ENCODE assay signal across 9 cellular contexts in the genomic region with DNA sequence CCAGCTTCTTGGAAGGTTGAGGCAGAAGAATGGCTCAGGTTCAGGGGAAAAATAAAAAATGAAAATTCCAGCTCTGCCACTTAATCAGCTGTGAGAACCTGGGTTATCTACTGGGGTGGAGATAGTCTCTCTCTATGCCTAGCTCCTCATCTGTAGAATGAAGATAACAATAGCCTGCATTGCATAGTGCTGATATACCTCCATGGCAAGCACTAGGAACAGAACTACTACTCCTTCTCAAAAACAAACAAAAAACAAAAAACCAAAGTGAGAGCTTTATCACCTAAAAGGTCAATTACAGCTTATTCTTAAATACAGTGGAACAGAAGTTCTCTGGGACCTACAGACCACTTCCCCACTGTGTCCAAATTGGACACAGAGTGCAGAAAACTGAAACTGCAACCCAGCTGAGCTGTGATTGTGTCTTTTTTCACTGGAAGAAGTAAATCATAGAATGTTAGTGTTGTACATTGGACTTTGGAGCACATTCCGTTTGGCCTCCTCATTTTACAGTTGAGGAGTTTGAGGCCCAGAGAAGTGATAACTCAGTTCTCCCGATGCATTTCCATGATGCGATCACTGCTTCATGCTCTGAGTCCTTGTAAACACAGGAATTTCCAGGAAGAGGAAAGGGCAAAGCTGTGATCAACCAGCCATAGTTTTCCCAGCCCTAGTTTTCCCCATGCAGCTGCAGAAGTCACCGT. TPM values are rescaled to one million over a fixed set of nuclear protein-coding genes. Genes with fewer than 3 reads are reported as not detected.
DNase-seq lines count a peak whose midpoint lies in the region; ATAC-seq, FAIRE-seq and TF ChIP-seq lines count a peak whose summit lies in the region.
"Had no signal": no experiment of that assay in that cellular context is flagged by ENCODE, and none has a peak within 500 bp of the region (broad histone marks: within the 10 kb centered on the region; RNA-seq: fewer than 3 reads in every experiment).

No MANE protein-coding gene starts in this region.

- no peak overlapping the region for H3K4me3 ChIP-seq in K562
- H3K4me3 ChIP-seq: lung had no signal

- ATAC-seq in GM18858 (IDR thresholded peaks at IDR 0.05; ENCODE audit: unreplicated experiment) (peak; percentile 14), HG03045 (IDR thresholded peaks at IDR 0.05; ENCODE audit: unreplicated experiment) (peak; percentile 27), K562 (peak; percentile 90)

- H3K9me3 ChIP-seq in K562 (replicated peaks; ENCODE audit: control insufficient read depth, insufficient read depth, low read depth, low read length), result no peaks in the 10 kb centered on the region

- peak; percentile 51 to 76 (median 68) for DNase-seq in K562 (ENCODE audit: extremely low read depth in 1 of 4, low spot score in 3 of 4)
- DNase-seq in SHP77 (lab: John Stamatoyannopoulos, UW), result no peak
- DNase-seq in substantia nigra (lab: John Stamatoyannopoulos, UW), result no peak
- no peak for DNase-seq in HPDE6-E6E7 (ENCODE audit: extremely low spot score)
- no peak for DNase-seq in DMS53 treated with DMSO at 0.1 percent for 48 hours (lab: John Stamatoyannopoulos, UW; ENCODE audit: unreplicated experiment)

- intact Hi-C loops in K562 (cut with micrococcal nuclease), result loop anchor here (1.0 to 10.0 kb wide), 8 partner anchors 25 to 775 kb away; no protein-coding TSS in a partner anchor

- peaks cover 16% of the 10 kb centered on the region; the same call in 2 of the 3 replicates for H3K36me3 ChIP-seq in K562 (ENCODE audit: control insufficient read depth, insufficient read depth, low read length)

- H3K9me3 Mint-ChIP-seq in nephron, result peaks cover 18% of the 10 kb centered on the region

- no TSS peak for BruUV-seq in K562 (replicated peaks; lab: Mats Ljungman, UMichigan)

- CTCF ChIA-PET in K562 (lab: Yijun Ruan, JAX; ENCODE audit: low intra/inter-chr PET ratio), result interaction anchor here (0.9 to 3.0 kb wide), 5 partner anchors 550 to 775 kb away, joined by 3 to 19 read pairs (median 6); no protein-coding TSS in a partner anchor

- peak overlapping the region; percentile 5 to 17 (median 11) for H3K4me3 Mint-ChIP-seq in nephron

- no peak for TF ChIP-seq POLR2A in K562 (conservative IDR thresholded peaks at IDR 0.05)

- H2AFZ ChIP-seq in K562 (ENCODE audit: low read depth, low read length), result peak overlapping the region; percentile 63; the same call in 1 of the 2 replicates

- H3K27ac ChIP-seq in K562 (ENCODE audit: extremely low read depth, low read depth, low read length) (no peak overlapping the region), substantia nigra (ENCODE audit: low read depth, low read length, poor library complexity, severe bottlenecking) (no peak overlapping the region)

- POLR2A ChIA-PET in K562 (lab: Yijun Ruan, JAX), result interaction anchor here (0.6 to 2.3 kb wide), 10 partner anchors 7 to 728 kb away, joined by 3 to 19 read pairs (median 4); a partner anchor contains a TSS

- H3K36me3 Mint-ChIP-seq in nephron (ENCODE audit: low read depth), result no peaks in the 10 kb centered on the region

- WGBS in K562 (ENCODE audit: insufficient coverage, low coverage, missing lambda C conversion rate), result 15% methylated on average over 4 of the region's 4 CpGs

- peaks cover 30% of the 10 kb centered on the region for H3K4me1 Mint-ChIP-seq in nephron

- H3K79me2 ChIP-seq in K562 (ENCODE audit: control insufficient read depth, insufficient read depth, low read length), result no peaks in the 10 kb centered on the region

- TF ChIP-seq RAD21 in K562 (CRISPR knock-in tag; conservative IDR thresholded peaks at IDR 0.05 in 1 of 2, IDR thresholded peaks at IDR 0.05 in 1 of 2), result no peak

- H3K9me1 ChIP-seq in K562 (ENCODE audit: control insufficient read depth, insufficient read depth, low read length), result no peaks in the 10 kb centered on the region

- H3K27ac Mint-ChIP-seq in nephron, result peak overlapping the region; percentile 95 to 98 (median 98)

- H4K20me1 ChIP-seq in K562 (replicated peaks; ENCODE audit: control insufficient read depth, insufficient read depth, low read length), result no peaks in the 10 kb centered on the region

- in situ Hi-C loops in K562 (cut with MboI), result loop anchor here (10.0 kb wide), 2 partner anchors 692 to 772 kb away; no protein-coding TSS in a partner anchor

- peak; percentile 70 for FAIRE-seq in K562 (lab: Jason Lieb, UNC)

- H3K27me3 ChIP-seq in K562 (ENCODE audit: control insufficient read depth in 2 of 2, insufficient read depth in 2 of 2, low read length in 2 of 2), result no peaks in the 10 kb centered on the region

- H3K9ac ChIP-seq in K562 (ENCODE audit: insufficient read depth in 1 of 2, low read depth in 2 of 2, low read length in 2 of 2), result peak overlapping the region in 1 of 2 experiments; percentile 20; a peak in 1 of 4 replicates

- H3K4me2 ChIP-seq in K562 (ENCODE audit: insufficient read depth, low read length), result peak overlapping the region; percentile 64

- no peak for TF ChIP-seq CTCF in K562 (IDR thresholded peaks at IDR 0.05 in 2 of 3, conservative IDR thresholded peaks at IDR 0.05 in 1 of 3; ENCODE audit: insufficient read depth in 2 of 3, low read depth in 1 of 3, low read length in 3 of 3)
- TF ChIP-seq CTCF in nephron (IDR thresholded peaks at IDR 0.05; ENCODE audit: unreplicated experiment in 3 of 3), result no peak

- H3K4me1 ChIP-seq in K562 (replicated peaks in 1 of 2; ENCODE audit: control insufficient read depth in 2 of 2, insufficient read depth in 2 of 2, low read length in 2 of 2), result peaks cover 5 to 20% of the 10 kb centered on the region in 2 experiments; a peak in 4 of 5 replicates

- peak; percentile 94 for TF ChIP-seq EP300 in K562 (IDR thresholded peaks at IDR 0.05; ENCODE audit: low read length)

- no peaks in the 10 kb centered on the region for H3K27me3 Mint-ChIP-seq in nephron (ENCODE audit: low read depth)

TF ChIP-seq in K562, 482 proteins besides CTCF, POLR2A, EP300 and RAD21 (continues in another document):
- TF ChIP-seq HMGN3 (IDR thresholded peaks at IDR 0.05; ENCODE audit: borderline replicate concordance, extremely low read depth, insufficient read length, low read depth, low read length), result no peak
- TF ChIP-seq ZBTB1 (CRISPR knock-in tag; IDR thresholded peaks at IDR 0.05; ENCODE audit: borderline replicate concordance, low read depth), result no peak
- no peak for TF ChIP-seq HNRNPK (IDR thresholded peaks at IDR 0.05; ENCODE audit: low read depth, low read length, poor library complexity, severe bottlenecking)
- peak; percentile 93 for TF ChIP-seq SMARCE1 (IDR thresholded peaks at IDR 0.05)
- TF ChIP-seq, protein P1, sequence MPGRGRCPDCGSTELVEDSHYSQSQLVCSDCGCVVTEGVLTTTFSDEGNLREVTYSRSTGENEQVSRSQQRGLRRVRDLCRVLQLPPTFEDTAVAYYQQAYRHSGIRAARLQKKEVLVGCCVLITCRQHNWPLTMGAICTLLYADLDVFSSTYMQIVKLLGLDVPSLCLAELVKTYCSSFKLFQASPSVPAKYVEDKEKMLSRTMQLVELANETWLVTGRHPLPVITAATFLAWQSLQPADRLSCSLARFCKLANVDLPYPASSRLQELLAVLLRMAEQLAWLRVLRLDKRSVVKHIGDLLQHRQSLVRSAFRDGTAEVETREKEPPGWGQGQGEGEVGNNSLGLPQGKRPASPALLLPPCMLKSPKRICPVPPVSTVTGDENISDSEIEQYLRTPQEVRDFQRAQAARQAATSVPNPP (IDR thresholded peaks at IDR 0.05; ENCODE audit: borderline replicate concordance, insufficient read depth, insufficient read length), result no peak
- TF ChIP-seq ARID2 (IDR thresholded peaks at IDR 0.05), result no peak
- no peak for TF ChIP-seq FOXK1 (CRISPR knock-in tag; IDR thresholded peaks at IDR 0.05; ENCODE audit: borderline replicate concordance)
- TF ChIP-seq JUND (IDR thresholded peaks at IDR 0.05; ENCODE audit: borderline replicate concordance, low read depth, low read length), result peak; percentile 57; the same call in 1 of the 2 replicates
- peak; percentile 21; the same call in 1 of the 3 replicates for TF ChIP-seq JUND (tag; IDR thresholded peaks at IDR 0.05; ENCODE audit: borderline replicate concordance, low read depth, low read length)
- 0 out of 2 replicates have a peak, but pooled peaks have one; percentile 15 for TF ChIP-seq ZC3H11A (IDR thresholded peaks at IDR 0.05; ENCODE audit: low read depth, low read length)
- no peak for TF ChIP-seq RBM14 (IDR thresholded peaks at IDR 0.05; ENCODE audit: borderline replicate concordance, insufficient read depth, low read depth, low read length)
- TF ChIP-seq, protein P2, sequence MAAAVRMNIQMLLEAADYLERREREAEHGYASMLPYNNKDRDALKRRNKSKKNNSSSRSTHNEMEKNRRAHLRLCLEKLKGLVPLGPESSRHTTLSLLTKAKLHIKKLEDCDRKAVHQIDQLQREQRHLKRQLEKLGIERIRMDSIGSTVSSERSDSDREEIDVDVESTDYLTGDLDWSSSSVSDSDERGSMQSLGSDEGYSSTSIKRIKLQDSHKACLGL (CRISPR knock-in tag; IDR thresholded peaks at IDR 0.05; ENCODE audit: borderline replicate concordance, poor library complexity, severe bottlenecking), result no peak
- no peak for TF ChIP-seq SRF (CRISPR knock-in tag; IDR thresholded peaks at IDR 0.05)
- TF ChIP-seq SAFB (IDR thresholded peaks at IDR 0.05; ENCODE audit: borderline replicate concordance, low read depth, low read length), result no peak
- no peak for TF ChIP-seq EZH2 (IDR thresholded peaks at IDR 0.05; ENCODE audit: borderline replicate concordance, low read depth, low read length)
- TF ChIP-seq MYNN (IDR thresholded peaks at IDR 0.05), result peak; percentile 81; the same call in 1 of the 2 replicates
- no peak for TF ChIP-seq MYNN (CRISPR knock-in tag; IDR thresholded peaks at IDR 0.05)

RNA-seq across cellular contexts. Expression of a gene that starts 23.3 kb away (rescaled TPM):
- 37.8 and 63.0 TPM in 2 replicates for total RNA-seq in K562 (2011; cell fraction: chromatin; rRNA removed; ENCODE audit: low replicate concordance)
- total RNA-seq in K562 (2011; cell fraction: nucleolus; rRNA removed), result 19.2 and 24.3 TPM in 2 replicates
- total RNA-seq in K562 (2011; cell fraction: nucleoplasm; rRNA removed), result 26.3 and 35.2 TPM in 2 replicates
- 10.0 and 10.1 TPM in 2 replicates for total RNA-seq in K562 (2014; rRNA removed)
- 25.0 and 31.3 TPM in 2 replicates for total RNA-seq in K562 (2014; rRNA removed; fragmentation: Illumina TruSeq; extraction: Trizol)
- 17.2 and 17.3 TPM in 2 replicates for total RNA-seq in K562 (2015; rRNA removed; fragmentation: Illumina TruSeq; extraction: Trizol)
- 25.7 and 29.1 TPM in 2 replicates for total RNA-seq in K562 (2021)
- polyA plus RNA-seq in K562 (2011; rRNA removed), result 46.7 and 60.1 TPM in 2 replicates
- polyA plus RNA-seq in K562 (2011; cell fraction: cytosol; rRNA removed), result 45.1 and 49.3 TPM in 2 replicates
- polyA plus RNA-seq in K562 (2011; cell fraction: nucleus; rRNA removed), result 41.8 and 51.2 TPM in 2 replicates
- 25.7 and 27.7 TPM in 2 replicates for polyA plus RNA-seq in K562 (2012)
- 44.7 and 63.3 TPM in 2 replicates for polyA plus RNA-seq in K562 (2014; fragmentation: Illumina TruSeq; extraction: Trizol)
- polyA plus RNA-seq in K562 (2014; fragmentation: Nextera tagmentation; extraction: Ambion mirVana), result 10 to 100 TPM; 45.9 to 49.7 TPM
- 44.6 and 51.8 TPM in 2 replicates for polyA plus RNA-seq in K562 (2014; rRNA removed)
- 33.7 and 33.9 TPM in 2 replicates for polyA minus RNA-seq in K562 (2011; rRNA and poly(A)+ RNA removed)
- 7.5 and 13.0 TPM in 2 replicates for polyA minus RNA-seq in K562 (2011; cell fraction: cytosol; rRNA and poly(A)+ RNA removed)
- 29.8 and 32.0 TPM in 2 replicates for polyA minus RNA-seq in K562 (2011; cell fraction: nucleus; rRNA and poly(A)+ RNA removed)

Comparison
In these comparisons a context has a peak if more than half of its experiments do, and no peak if none do; other contexts are left out.
1. ATAC-seq: peak in every context shown above with its lines; median percentile 90 in K562; 27 in HG03045; 14 in GM18858.
2. DNase-seq: peak in K562 (4 of 4); none in SHP77 (0 of 2), substantia nigra (0 of 49), HPDE6-E6E7 (single experiment) and DMS53 treated with DMSO at 0.1 percent for 48 hours (single experiment).